ENCODE assay signal across 8 cellular contexts in the genomic region with DNA sequence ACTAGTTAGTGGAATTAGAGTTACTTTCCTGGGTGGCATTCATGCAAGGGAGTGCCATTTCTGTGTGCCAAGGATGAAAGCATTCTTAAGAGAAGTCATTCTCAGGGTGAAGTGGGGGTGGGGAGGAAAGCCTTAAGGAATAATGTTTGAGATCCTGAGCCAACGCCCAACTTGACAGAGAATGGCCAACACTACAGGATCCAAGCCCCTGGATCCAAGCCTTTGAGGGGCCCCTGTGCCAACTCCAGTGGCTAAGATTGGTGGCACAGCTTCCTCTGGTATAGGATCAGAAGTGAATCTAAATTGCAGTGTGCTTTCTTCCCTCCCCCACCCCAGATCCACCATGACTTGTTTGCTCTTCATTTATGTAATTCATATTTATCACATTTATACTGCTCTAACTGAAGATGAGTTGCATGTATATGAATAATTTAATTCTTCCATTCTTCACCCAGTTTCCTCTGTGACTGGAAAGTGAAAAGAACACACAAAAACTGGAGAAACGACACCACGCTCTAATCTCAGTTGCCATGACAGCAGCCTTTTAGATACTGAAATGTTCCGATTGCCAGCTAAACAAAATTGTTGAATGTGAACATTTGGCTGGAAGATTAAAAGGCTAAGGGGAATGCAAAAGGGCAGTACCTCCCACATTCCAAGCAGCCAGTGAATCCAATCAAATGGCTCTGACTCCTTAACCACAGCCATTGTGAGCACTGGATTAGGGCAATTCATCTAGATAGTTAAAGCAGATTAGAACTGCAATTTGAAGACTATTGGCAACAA. TPM values are rescaled to one million over a fixed set of nuclear protein-coding genes. Genes with fewer than 3 reads are reported as not detected.
DNase-seq lines count a peak whose midpoint lies in the region; ATAC-seq and TF ChIP-seq lines count a peak whose summit lies in the region.

No MANE protein-coding gene starts in this region.

- no peaks in the 10 kb centered on the region for H3K27me3 ChIP-seq in Caco-2 (replicated peaks; ENCODE audit: control insufficient read depth, insufficient read depth, low read length)
- H3K27me3 ChIP-seq in MG63: no peaks in the 10 kb centered on the region
- peaks cover 0 to 10% of the 10 kb centered on the region in 2 donors for H3K27me3 ChIP-seq in naive thymus-derived CD4-positive, alpha-beta T cell (ENCODE audit: control insufficient read depth in 2 of 2, insufficient read depth in 2 of 2, low read length in 2 of 2)

- TF ChIP-seq CTCF in Caco-2 (IDR thresholded peaks at IDR 0.05; ENCODE audit: insufficient read depth in 1 of 2, low read depth in 1 of 2, low read length in 1 of 2, severe bottlenecking in 1 of 2, unreplicated experiment in 1 of 2): no peak

- peaks cover 6% of the 10 kb centered on the region for H3K36me3 Mint-ChIP-seq in Caco-2 (ENCODE audit: insufficient read depth, unreplicated experiment)
- no peaks in the 10 kb centered on the region for H3K36me3 Mint-ChIP-seq in naive thymus-derived CD4-positive, alpha-beta T cell
- no peaks in the 10 kb centered on the region for H3K36me3 Mint-ChIP-seq in activated naive CD8-positive, alpha-beta T cell treated with anti-CD3 and anti-CD28 coated beads for 36 hours

- H3K9me3 Mint-ChIP-seq in Caco-2 (ENCODE audit: unreplicated experiment): no peaks in the 10 kb centered on the region
- H3K9me3 Mint-ChIP-seq in naive thymus-derived CD4-positive, alpha-beta T cell: peaks cover 0 to 8% (median 0%) of the 10 kb centered on the region in 11 donors
- H3K9me3 Mint-ChIP-seq in activated naive CD8-positive, alpha-beta T cell treated with anti-CD3 and anti-CD28 coated beads for 36 hours: peaks cover 2% of the 10 kb centered on the region

- peaks cover 29% of the 10 kb centered on the region for H3K4me1 Mint-ChIP-seq in Caco-2 (ENCODE audit: low read depth, unreplicated experiment)
- H3K4me1 Mint-ChIP-seq in naive thymus-derived CD4-positive, alpha-beta T cell: peaks cover 0 to 11% (median 10%) of the 10 kb centered on the region in 7 donors
- H3K4me1 Mint-ChIP-seq in activated naive CD8-positive, alpha-beta T cell treated with anti-CD3 and anti-CD28 coated beads for 36 hours: peaks cover 7% of the 10 kb centered on the region

- no peak overlapping the region for H3K27ac Mint-ChIP-seq in Caco-2 (ENCODE audit: unreplicated experiment)
- no peak overlapping the region for H3K27ac Mint-ChIP-seq in naive thymus-derived CD4-positive, alpha-beta T cell
- H3K27ac Mint-ChIP-seq in activated naive CD8-positive, alpha-beta T cell treated with anti-CD3 and anti-CD28 coated beads for 36 hours: no peak overlapping the region

- intact Hi-C loops in Caco-2 (cut with micrococcal nuclease; ENCODE audit: unreplicated experiment): no loop called here
- intact Hi-C loops in naive thymus-derived CD4-positive, alpha-beta T cell (cut with micrococcal nuclease): loop anchor here in 1 of 2 donors (10.0 kb wide), 1 partner anchor 97 kb away; no protein-coding TSS in a partner anchor

- no peaks in the 10 kb centered on the region for H3K27me3 Mint-ChIP-seq in Caco-2 (ENCODE audit: insufficient read depth, unreplicated experiment)
- H3K27me3 Mint-ChIP-seq in naive thymus-derived CD4-positive, alpha-beta T cell: peaks cover 4 to 25% (median 13%) of the 10 kb centered on the region in 5 donors
- H3K27me3 Mint-ChIP-seq in activated naive CD8-positive, alpha-beta T cell treated with anti-CD3 and anti-CD28 coated beads for 36 hours: peaks cover 15% of the 10 kb centered on the region

- DNase-seq in Caco-2 (peak; percentile 65 to 77), MG63 (peak; percentile 76), cerebellar cortex (ENCODE audit: low spot score) (peak; percentile 93), medulla oblongata (ENCODE audit: extremely low spot score) (peak; percentile 55), SKM-1 (lab: John Stamatoyannopoulos, UW; ENCODE audit: unreplicated experiment) (no peak), amniotic stem cell (lab: John Stamatoyannopoulos, UW) (no peak)
- no peak for DNase-seq in naive thymus-derived CD4-positive, alpha-beta T cell
- DNase-seq in activated naive CD8-positive, alpha-beta T cell treated with anti-CD3 and anti-CD28 coated beads for 36 hours: no peak

- H3K4me3 Mint-ChIP-seq in Caco-2 (ENCODE audit: unreplicated experiment): no peak overlapping the region
- no peak overlapping the region for H3K4me3 Mint-ChIP-seq in naive thymus-derived CD4-positive, alpha-beta T cell
- no peak overlapping the region for H3K4me3 Mint-ChIP-seq in activated naive CD8-positive, alpha-beta T cell treated with anti-CD3 and anti-CD28 coated beads for 36 hours

- CTCF ChIA-PET in Caco-2 (lab: Charles Lee): no interaction called here
- CTCF ChIA-PET in naive thymus-derived CD4-positive, alpha-beta T cell (lab: Charles Lee): no interaction called here

- H3K36me3 ChIP-seq in Caco-2 (ENCODE audit: control insufficient read depth, insufficient read depth, low read length) (no peaks in the 10 kb centered on the region; the same call in 1 of the 2 replicates), MG63 (0 out of 2 replicates have a peak, but pooled peaks cover 3% of the 10 kb centered on the region)
- H3K36me3 ChIP-seq in naive thymus-derived CD4-positive, alpha-beta T cell (ENCODE audit: control insufficient read depth in 2 of 3, insufficient read depth in 3 of 3, low read length in 3 of 3): no peaks in the 10 kb centered on the region

- no TSS peak for BruUV-seq in Caco-2 (replicated peaks; lab: Mats Ljungman, UMichigan)

- peaks cover 80% of the 10 kb centered on the region for H3K4me1 ChIP-seq in Caco-2
- no peaks in the 10 kb centered on the region for H3K4me1 ChIP-seq in naive thymus-derived CD4-positive, alpha-beta T cell (ENCODE audit: control insufficient read depth in 2 of 2, insufficient read depth in 2 of 2, low read length in 2 of 2)

- no peak overlapping the region for H3K27ac ChIP-seq in naive thymus-derived CD4-positive, alpha-beta T cell (ENCODE audit: low read depth, low read length)

- POLR2A ChIA-PET in Caco-2 (lab: Charles Lee): interaction anchor here (0.6 kb wide), 1 partner anchor 215 kb away, joined by 3 read pairs; no protein-coding TSS in a partner anchor
- POLR2A ChIA-PET in naive thymus-derived CD4-positive, alpha-beta T cell (lab: Charles Lee): no interaction called here

- no peaks in the 10 kb centered on the region for H3K9me3 ChIP-seq in Caco-2
- no peaks in the 10 kb centered on the region; the same call in 1 of the 2 replicates for H3K9me3 ChIP-seq in MG63
- no peaks in the 10 kb centered on the region for H3K9me3 ChIP-seq in naive thymus-derived CD4-positive, alpha-beta T cell (ENCODE audit: control insufficient read depth in 2 of 3, low read length in 3 of 3)

- no peak for ATAC-seq in naive thymus-derived CD4-positive, alpha-beta T cell

- H3K4me3 ChIP-seq in Caco-2 (ENCODE audit: low read depth, low read length): no peak overlapping the region
- peak overlapping the region; percentile 62 for H3K4me3 ChIP-seq in MG63
- no peak overlapping the region for H3K4me3 ChIP-seq in naive thymus-derived CD4-positive, alpha-beta T cell (ENCODE audit: low read length)

RNA-seq across cellular contexts. Expression of a gene that starts 4.5 kb away (rescaled TPM):
- 17.5 and 24.0 TPM in 2 replicates for total RNA-seq in Caco-2 (2022)
- total RNA-seq in MG63 (2014; rRNA removed; shearing (Covaris generic); ENCODE audit: low replicate concordance): 4.7 and 7.5 TPM in 2 replicates
- total RNA-seq in naive thymus-derived CD4-positive, alpha-beta T cell: 1 to 10 TPM in 1 of 5 experiments, under 1 TPM in 1, not detected in 3; 0.90 to 1.5 TPM
- not detected for polyA plus RNA-seq in naive thymus-derived CD4-positive, alpha-beta T cell
- total RNA-seq in activated naive CD8-positive, alpha-beta T cell treated with anti-CD3 and anti-CD28 coated beads for 36 hours: under 1 TPM; 0.06 to 0.12 TPM

Comparison
In these comparisons a context has a peak if more than half of its experiments do, and no peak if none do; other contexts are left out.
1. DNase-seq: peak in Caco-2 (2 of 2), MG63 (single experiment), cerebellar cortex (single experiment) and medulla oblongata (single experiment); none in naive thymus-derived CD4-positive, alpha-beta T cell (0 of 9), SKM-1 (single experiment), activated naive CD8-positive, alpha-beta T cell treated with anti-CD3 and anti-CD28 coated beads for 36 hours (single experiment) and amniotic stem cell (single experiment).